ENCODE assay signal across 26 cellular contexts in genomic region chr20:35087355-35087754, GRCh38. TPM values are rescaled to one million over a fixed set of nuclear protein-coding genes. Genes with fewer than 3 reads are reported as not detected.
DNase-seq lines count a peak whose midpoint lies in the region; ATAC-seq and TF ChIP-seq lines count a peak whose summit lies in the region.
"Had no signal": no experiment of that assay in that cellular context is flagged by ENCODE, and none has a peak within 500 bp of the region (broad histone marks: within the 10 kb centered on the region; RNA-seq: fewer than 3 reads in every experiment).

No MANE protein-coding gene starts in this region.

- ATAC-seq in DND-41 (ENCODE audit: insufficient read depth, low read depth) (no peak), HG03342 (IDR thresholded peaks at IDR 0.05; ENCODE audit: unreplicated experiment) (no peak)
- ATAC-seq in activated naive CD8-positive, alpha-beta T cell treated with anti-CD3 and anti-CD28 coated beads, Interleukin-2, amount 50 U/mL, for 24 hours: no peak
- no peak for ATAC-seq in natural killer cell treated with Interleukin-12 subunit alpha and Interleukin-12 subunit beta and Interleukin-15 and Interleukin-18, amount 100 ng/mL, for 72 hours
- ATAC-seq: body of pancreas, left lung, upper lobe of right lung had no signal

- no peaks in the 10 kb centered on the region for H3K9me3 Mint-ChIP-seq in activated CD4-positive, alpha-beta memory T cell treated with anti-CD3 and anti-CD28 coated beads, Interleukin-2, amount 10 ng/mL, durations not matched to agents 7 days and 5 days
- no peaks in the 10 kb centered on the region for H3K9me3 Mint-ChIP-seq in activated CD4-positive, alpha-beta memory T cell treated with anti-CD3 and anti-CD28 coated beads for 36 hours
- H3K9me3 Mint-ChIP-seq in activated naive CD8-positive, alpha-beta T cell treated with anti-CD3 and anti-CD28 coated beads, Interleukin-2, amount 50 U/mL, for 24 hours: no peaks in the 10 kb centered on the region
- no peaks in the 10 kb centered on the region for H3K9me3 Mint-ChIP-seq in natural killer cell treated with Interleukin-12 subunit alpha and Interleukin-12 subunit beta and Interleukin-15 and Interleukin-18, amount 100 ng/mL, for 72 hours
- H3K9me3 Mint-ChIP-seq: activated CD4-positive, alpha-beta T cell treated with anti-CD3 and anti-CD28 coated beads, Interleukin-2, amount 10 ng/mL, durations not matched to agents 7 days and 5 days; naive B cell had no signal

- peak overlapping the region; percentile 15; the same call in 1 of the 2 replicates for H3K27ac ChIP-seq in DND-41 (ENCODE audit: low read length)
- H3K27ac ChIP-seq: body of pancreas, epithelial cell of prostate, upper lobe of right lung had no signal

- DNase-seq in activated CD4-positive, alpha-beta memory T cell treated with anti-CD3 and anti-CD28 coated beads, Interleukin-2, amount 10 ng/mL, durations not matched to agents 7 days and 5 days: no peak
- no peak for DNase-seq in activated CD4-positive, alpha-beta memory T cell treated with anti-CD3 and anti-CD28 coated beads for 36 hours
- DNase-seq in DND-41 (no peak), ACHN (no peak), GDM1 (lab: John Stamatoyannopoulos, UW) (no peak)
- DNase-seq in activated naive CD8-positive, alpha-beta T cell treated with anti-CD3 and anti-CD28 coated beads, Interleukin-2, amount 50 U/mL, for 24 hours: no peak
- DNase-seq in natural killer cell treated with Interleukin-12 subunit alpha and Interleukin-12 subunit beta and Interleukin-15 and Interleukin-18, amount 100 ng/mL, for 72 hours (ENCODE audit: low spot score): no peak
- DNase-seq: activated CD4-positive, alpha-beta T cell treated with anti-CD3 and anti-CD28 coated beads, Interleukin-2, amount 10 ng/mL, durations not matched to agents 7 days and 5 days; activated effector memory CD4-positive, alpha-beta T cell treated with Interleukin-2 at 50 U/mL for 16 hours; body of pancreas; COR-L47; DMS53; GF-D8; KG1; left lung; MM.1S; naive B cell; NCI-H2081 treated with DMSO at 0.1 percent for 48 hours; NCI-H748 treated with DMSO at 0.1 percent for 48 hours; retina; stimulated activated CD4-positive, alpha-beta T cell treated with anti-CD3 and anti-CD28 coated beads, Interleukin-1b, Interleukin-23, amount 100 ng/mL, for 48 hours; upper lobe of right lung had no signal

- peak overlapping the region; percentile 44 for H3K27ac Mint-ChIP-seq in activated CD4-positive, alpha-beta memory T cell treated with anti-CD3 and anti-CD28 coated beads, Interleukin-2, amount 10 ng/mL, durations not matched to agents 7 days and 5 days
- no peak overlapping the region for H3K27ac Mint-ChIP-seq in activated CD4-positive, alpha-beta memory T cell treated with anti-CD3 and anti-CD28 coated beads for 36 hours
- peak overlapping the region; percentile 4 for H3K27ac Mint-ChIP-seq in activated naive CD8-positive, alpha-beta T cell treated with anti-CD3 and anti-CD28 coated beads, Interleukin-2, amount 50 U/mL, for 24 hours
- H3K27ac Mint-ChIP-seq in natural killer cell treated with Interleukin-12 subunit alpha and Interleukin-12 subunit beta and Interleukin-15 and Interleukin-18, amount 100 ng/mL, for 72 hours: peak overlapping the region; percentile 14 to 32
- H3K27ac Mint-ChIP-seq: activated CD4-positive, alpha-beta T cell treated with anti-CD3 and anti-CD28 coated beads, Interleukin-2, amount 10 ng/mL, durations not matched to agents 7 days and 5 days; naive B cell had no signal

- TF ChIP-seq CTCF in DND-41 (IDR thresholded peaks at IDR 0.05; ENCODE audit: borderline replicate concordance, extremely low read depth, low read length, poor library complexity, severe bottlenecking): no peak

- no peaks in the 10 kb centered on the region for H3K27me3 ChIP-seq in DND-41 (ENCODE audit: insufficient read depth, low read length, poor library complexity)
- H3K27me3 ChIP-seq: BLaER1 treated with 17β-estradiol and CSF1 and Interleukin-3, amounts not matched to agents 10 nM and 100 nM; body of pancreas; left lung; upper lobe of right lung had no signal

- peaks cover 96% of the 10 kb centered on the region for H3K79me2 ChIP-seq in DND-41 (ENCODE audit: insufficient read depth, low read length)

- H3K9me3 ChIP-seq in DND-41 (ENCODE audit: insufficient read depth, low read length, severe bottlenecking): no peaks in the 10 kb centered on the region
- H3K9me3 ChIP-seq: BLaER1 treated with 17β-estradiol and CSF1 and Interleukin-3, amounts not matched to agents 10 nM and 100 nM; body of pancreas; left lung; upper lobe of right lung had no signal

- CTCF ChIA-PET in activated CD4-positive, alpha-beta memory T cell treated with anti-CD3 and anti-CD28 coated beads, Interleukin-2, amount 10 ng/mL, durations not matched to agents 7 days and 5 days (lab: Charles Lee): interaction anchor here (0.6 to 1.1 kb wide), 2 partner anchors 9 to 18 kb away, joined by 3 to 4 read pairs; no protein-coding TSS in a partner anchor
- CTCF ChIA-PET in activated CD4-positive, alpha-beta memory T cell treated with anti-CD3 and anti-CD28 coated beads for 36 hours (lab: Charles Lee): no interaction called here

- in situ Hi-C loops in ACHN (cut with HindIII; ENCODE audit: low pct_ligation_motif_present, low pct_unique_long_range_greater_than_20kb, low sequenced_read_pairs): no loop called here

- no peak overlapping the region for H3K4me3 Mint-ChIP-seq in activated CD4-positive, alpha-beta memory T cell treated with anti-CD3 and anti-CD28 coated beads, Interleukin-2, amount 10 ng/mL, durations not matched to agents 7 days and 5 days
- no peak overlapping the region for H3K4me3 Mint-ChIP-seq in activated CD4-positive, alpha-beta memory T cell treated with anti-CD3 and anti-CD28 coated beads for 36 hours
- H3K4me3 Mint-ChIP-seq in activated naive CD8-positive, alpha-beta T cell treated with anti-CD3 and anti-CD28 coated beads, Interleukin-2, amount 50 U/mL, for 24 hours: no peak overlapping the region
- peak overlapping the region; percentile 25 for H3K4me3 Mint-ChIP-seq in natural killer cell treated with Interleukin-12 subunit alpha and Interleukin-12 subunit beta and Interleukin-15 and Interleukin-18, amount 100 ng/mL, for 72 hours
- H3K4me3 Mint-ChIP-seq: activated CD4-positive, alpha-beta T cell treated with anti-CD3 and anti-CD28 coated beads, Interleukin-2, amount 10 ng/mL, durations not matched to agents 7 days and 5 days had no signal

- H4K20me1 ChIP-seq in DND-41 (ENCODE audit: insufficient read depth, low read length): peaks cover 25% of the 10 kb centered on the region; the same call in 1 of the 2 replicates

- no peak overlapping the region for H3K9ac ChIP-seq in DND-41 (ENCODE audit: low read depth, low read length)

- H3K36me3 Mint-ChIP-seq in activated CD4-positive, alpha-beta memory T cell treated with anti-CD3 and anti-CD28 coated beads, Interleukin-2, amount 10 ng/mL, durations not matched to agents 7 days and 5 days (ENCODE audit: low read depth): peaks cover 30% of the 10 kb centered on the region
- H3K36me3 Mint-ChIP-seq in activated CD4-positive, alpha-beta memory T cell treated with anti-CD3 and anti-CD28 coated beads for 36 hours: peaks cover 6% of the 10 kb centered on the region
- H3K36me3 Mint-ChIP-seq in activated naive CD8-positive, alpha-beta T cell treated with anti-CD3 and anti-CD28 coated beads, Interleukin-2, amount 50 U/mL, for 24 hours (ENCODE audit: low read depth): peaks cover 14% of the 10 kb centered on the region
- H3K36me3 Mint-ChIP-seq in natural killer cell treated with Interleukin-12 subunit alpha and Interleukin-12 subunit beta and Interleukin-15 and Interleukin-18, amount 100 ng/mL, for 72 hours: peaks cover 10% of the 10 kb centered on the region

- H3K4me2 ChIP-seq in DND-41 (ENCODE audit: insufficient read depth, low read length): peak overlapping the region; percentile 6; the same call in 1 of the 2 replicates
- H3K4me2 ChIP-seq: smooth muscle cell had no signal

- no peak overlapping the region for H3K4me3 ChIP-seq in DND-41 (ENCODE audit: low read depth in 1 of 2, low read length in 2 of 2)
- H3K4me3 ChIP-seq: BLaER1 treated with 17β-estradiol and CSF1 and Interleukin-3, amounts not matched to agents 10 nM and 100 nM; body of pancreas; left lung; smooth muscle cell; upper lobe of right lung had no signal

- H3K36me3 ChIP-seq in DND-41 (ENCODE audit: insufficient read depth, low read length): peaks cover 27% of the 10 kb centered on the region
- H3K36me3 ChIP-seq: upper lobe of right lung had no signal

- intact Hi-C loops in activated CD4-positive, alpha-beta memory T cell treated with anti-CD3 and anti-CD28 coated beads for 36 hours (cut with micrococcal nuclease): no loop called here

- peaks cover 58% of the 10 kb centered on the region for H3K4me1 Mint-ChIP-seq in activated CD4-positive, alpha-beta memory T cell treated with anti-CD3 and anti-CD28 coated beads, Interleukin-2, amount 10 ng/mL, durations not matched to agents 7 days and 5 days
- H3K4me1 Mint-ChIP-seq in activated CD4-positive, alpha-beta memory T cell treated with anti-CD3 and anti-CD28 coated beads for 36 hours (ENCODE audit: low read depth): peaks cover 56% of the 10 kb centered on the region
- H3K4me1 Mint-ChIP-seq in activated naive CD8-positive, alpha-beta T cell treated with anti-CD3 and anti-CD28 coated beads, Interleukin-2, amount 50 U/mL, for 24 hours: peaks cover 59% of the 10 kb centered on the region
- H3K4me1 Mint-ChIP-seq in natural killer cell treated with Interleukin-12 subunit alpha and Interleukin-12 subunit beta and Interleukin-15 and Interleukin-18, amount 100 ng/mL, for 72 hours (ENCODE audit: low read depth in 2 of 2): peaks cover 45 to 52% of the 10 kb centered on the region in 2 donors

- POLR2A ChIA-PET in activated CD4-positive, alpha-beta memory T cell treated with anti-CD3 and anti-CD28 coated beads, Interleukin-2, amount 10 ng/mL, durations not matched to agents 7 days and 5 days (lab: Charles Lee): no interaction called here
- POLR2A ChIA-PET in activated CD4-positive, alpha-beta memory T cell treated with anti-CD3 and anti-CD28 coated beads for 36 hours (lab: Charles Lee): no interaction called here

- H3K4me1 ChIP-seq in DND-41 (ENCODE audit: insufficient read depth, low read length): peaks cover 69% of the 10 kb centered on the region

- no peak overlapping the region for H2AFZ ChIP-seq in DND-41 (ENCODE audit: low read depth, low read length)

- no peaks in the 10 kb centered on the region for H3K27me3 Mint-ChIP-seq in activated CD4-positive, alpha-beta memory T cell treated with anti-CD3 and anti-CD28 coated beads, Interleukin-2, amount 10 ng/mL, durations not matched to agents 7 days and 5 days
- no peaks in the 10 kb centered on the region for H3K27me3 Mint-ChIP-seq in activated CD4-positive, alpha-beta memory T cell treated with anti-CD3 and anti-CD28 coated beads for 36 hours
- H3K27me3 Mint-ChIP-seq in activated naive CD8-positive, alpha-beta T cell treated with anti-CD3 and anti-CD28 coated beads, Interleukin-2, amount 50 U/mL, for 24 hours: no peaks in the 10 kb centered on the region
- no peaks in the 10 kb centered on the region for H3K27me3 Mint-ChIP-seq in natural killer cell treated with Interleukin-12 subunit alpha and Interleukin-12 subunit beta and Interleukin-15 and Interleukin-18, amount 100 ng/mL, for 72 hours
- H3K27me3 Mint-ChIP-seq: activated CD4-positive, alpha-beta T cell treated with anti-CD3 and anti-CD28 coated beads, Interleukin-2, amount 10 ng/mL, durations not matched to agents 7 days and 5 days; naive B cell had no signal

RNA-seq across cellular contexts. Expression of gene TRPC4AP, which starts 5.3 kb away (rescaled TPM):
- total RNA-seq in activated CD4-positive, alpha-beta memory T cell treated with anti-CD3 and anti-CD28 coated beads, Interleukin-2, amount 10 ng/mL, durations not matched to agents 7 days and 5 days: 10 to 100 TPM; 63.5 to 65.7 TPM
- 10 to 100 TPM; 45.8 to 48.3 TPM for total RNA-seq in activated CD4-positive, alpha-beta memory T cell treated with anti-CD3 and anti-CD28 coated beads for 36 hours
- total RNA-seq in natural killer cell treated with Interleukin-12 subunit alpha and Interleukin-12 subunit beta and Interleukin-15 and Interleukin-18, amount 100 ng/mL, for 72 hours: 10 to 100 TPM; 62.8 to 86.4 TPM

RNA-seq across cellular contexts. Expression of gene EDEM2, which starts 59.8 kb away (rescaled TPM):
- total RNA-seq in activated CD4-positive, alpha-beta memory T cell treated with anti-CD3 and anti-CD28 coated beads, Interleukin-2, amount 10 ng/mL, durations not matched to agents 7 days and 5 days: 10 to 100 TPM; 29.7 to 30.5 TPM
- 10 to 100 TPM; 17.3 to 19.9 TPM for total RNA-seq in activated CD4-positive, alpha-beta memory T cell treated with anti-CD3 and anti-CD28 coated beads for 36 hours
- 10 to 100 TPM; 27.8 to 29.2 TPM for total RNA-seq in natural killer cell treated with Interleukin-12 subunit alpha and Interleukin-12 subunit beta and Interleukin-15 and Interleukin-18, amount 100 ng/mL, for 72 hours
